In the genomic region with DNA sequence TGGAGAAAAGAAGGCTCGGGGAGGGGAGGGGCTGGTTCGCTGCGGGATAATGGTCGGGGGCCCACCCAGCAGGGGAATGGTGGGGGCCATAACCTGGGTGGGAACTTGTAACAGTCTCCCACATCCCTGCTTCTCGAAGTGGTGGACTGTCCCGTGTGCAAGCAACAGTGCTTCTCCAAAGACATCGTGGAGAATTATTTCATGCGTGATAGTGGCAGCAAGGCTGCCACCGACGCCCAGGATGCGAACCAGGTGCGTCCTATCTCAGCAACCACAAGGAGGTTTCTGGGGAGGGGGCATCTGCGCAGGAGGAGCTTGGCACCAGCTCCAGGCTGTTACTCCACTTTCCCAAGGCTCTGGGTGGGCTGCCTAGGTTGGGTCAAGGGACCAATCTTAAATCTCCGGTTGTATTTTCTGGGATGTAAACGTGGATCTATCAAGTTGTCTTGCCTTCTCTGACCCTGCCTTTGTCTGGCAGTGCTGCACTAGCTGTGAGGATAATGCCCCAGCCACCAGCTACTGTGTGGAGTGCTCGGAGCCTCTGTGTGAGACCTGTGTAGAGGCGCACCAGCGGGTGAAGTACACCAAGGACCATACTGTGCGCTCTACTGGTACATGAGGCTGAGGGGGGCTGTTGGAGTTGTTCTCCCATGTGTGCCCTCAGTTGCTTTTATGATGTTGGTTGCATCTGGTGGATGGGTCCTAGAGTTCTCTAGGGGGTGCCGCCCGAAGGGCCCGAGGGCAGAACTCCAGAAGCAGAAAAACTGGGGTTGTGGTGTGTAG, we compare ENCODE assay signal across 1 cellular context.
TF ChIP-seq lines count a peak whose summit lies in the region.

No MANE protein-coding gene starts in this region.

TF ChIP-seq in K562, 482 proteins besides CTCF, POLR2A, EP300 and RAD21 (continued from another document):
- no peak for TF ChIP-seq BCLAF1 (IDR thresholded peaks at IDR 0.05; ENCODE audit: borderline replicate concordance in 1 of 2, control insufficient read depth in 1 of 2, low read depth in 2 of 2, low read length in 1 of 2)
- TF ChIP-seq RREB1 (CRISPR knock-in tag; IDR thresholded peaks at IDR 0.05), result no peak
- TF ChIP-seq RBFOX2 (IDR thresholded peaks at IDR 0.05; ENCODE audit: low read depth, low read length), result peak; percentile 20
- TF ChIP-seq, protein P1, sequence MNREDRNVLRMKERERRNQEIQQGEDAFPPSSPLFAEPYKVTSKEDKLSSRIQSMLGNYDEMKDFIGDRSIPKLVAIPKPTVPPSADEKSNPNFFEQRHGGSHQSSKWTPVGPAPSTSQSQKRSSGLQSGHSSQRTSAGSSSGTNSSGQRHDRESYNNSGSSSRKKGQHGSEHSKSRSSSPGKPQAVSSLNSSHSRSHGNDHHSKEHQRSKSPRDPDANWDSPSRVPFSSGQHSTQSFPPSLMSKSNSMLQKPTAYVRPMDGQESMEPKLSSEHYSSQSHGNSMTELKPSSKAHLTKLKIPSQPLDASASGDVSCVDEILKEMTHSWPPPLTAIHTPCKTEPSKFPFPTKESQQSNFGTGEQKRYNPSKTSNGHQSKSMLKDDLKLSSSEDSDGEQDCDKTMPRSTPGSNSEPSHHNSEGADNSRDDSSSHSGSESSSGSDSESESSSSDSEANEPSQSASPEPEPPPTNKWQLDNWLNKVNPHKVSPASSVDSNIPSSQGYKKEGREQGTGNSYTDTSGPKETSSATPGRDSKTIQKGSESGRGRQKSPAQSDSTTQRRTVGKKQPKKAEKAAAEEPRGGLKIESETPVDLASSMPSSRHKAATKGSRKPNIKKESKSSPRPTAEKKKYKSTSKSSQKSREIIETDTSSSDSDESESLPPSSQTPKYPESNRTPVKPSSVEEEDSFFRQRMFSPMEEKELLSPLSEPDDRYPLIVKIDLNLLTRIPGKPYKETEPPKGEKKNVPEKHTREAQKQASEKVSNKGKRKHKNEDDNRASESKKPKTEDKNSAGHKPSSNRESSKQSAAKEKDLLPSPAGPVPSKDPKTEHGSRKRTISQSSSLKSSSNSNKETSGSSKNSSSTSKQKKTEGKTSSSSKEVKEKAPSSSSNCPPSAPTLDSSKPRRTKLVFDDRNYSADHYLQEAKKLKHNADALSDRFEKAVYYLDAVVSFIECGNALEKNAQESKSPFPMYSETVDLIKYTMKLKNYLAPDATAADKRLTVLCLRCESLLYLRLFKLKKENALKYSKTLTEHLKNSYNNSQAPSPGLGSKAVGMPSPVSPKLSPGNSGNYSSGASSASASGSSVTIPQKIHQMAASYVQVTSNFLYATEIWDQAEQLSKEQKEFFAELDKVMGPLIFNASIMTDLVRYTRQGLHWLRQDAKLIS (CRISPR knock-in tag; IDR thresholded peaks at IDR 0.05), result 0 out of 2 replicates have a peak, but pooled peaks have one; percentile 49
- TF ChIP-seq ZFPM2 (CRISPR knock-in tag; IDR thresholded peaks at IDR 0.05), result no peak
